ENCODE assay signal across 8 cellular contexts in the genomic region with DNA sequence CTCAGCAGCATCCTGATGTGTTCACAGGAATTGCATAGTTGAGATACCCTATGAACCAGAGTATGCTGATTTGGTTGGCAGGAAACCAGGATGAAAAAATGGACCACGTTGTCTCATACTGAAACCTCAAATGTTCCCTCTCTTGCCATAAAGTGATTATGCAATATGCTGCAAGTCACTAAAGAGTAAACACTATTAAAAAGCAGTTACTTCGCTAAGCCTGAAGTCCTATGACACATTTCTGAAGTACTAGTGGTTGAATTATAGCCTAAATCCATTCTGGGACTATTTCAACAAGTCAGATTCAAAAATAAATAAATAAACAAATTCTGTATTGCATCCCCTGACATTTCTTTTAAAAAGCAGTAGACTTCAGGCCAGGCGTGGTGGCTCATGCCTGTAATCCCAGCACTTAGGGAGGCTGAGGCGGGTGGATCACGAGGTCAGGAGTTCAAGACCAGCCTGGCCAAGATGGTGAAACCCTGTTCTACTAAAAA.
A peak's percentile ranks its signal among the peaks of the same experiment; 100 is the strongest.
DNase-seq lines count a peak whose midpoint lies in the region; ATAC-seq and TF ChIP-seq lines count a peak whose summit lies in the region.

No MANE protein-coding gene starts in this region.

- ATAC-seq in GM21367 (IDR thresholded peaks at IDR 0.05; ENCODE audit: unreplicated experiment) (peak; percentile 78), HG03565 (IDR thresholded peaks at IDR 0.05; ENCODE audit: unreplicated experiment) (peak; percentile 91)

- no peaks in the 10 kb centered on the region for H3K4me1 ChIP-seq in CD8-positive, alpha-beta memory T cell (ENCODE audit: insufficient read depth, low read length)

- H3K27me3 Mint-ChIP-seq in CD8-positive, alpha-beta memory T cell, result peaks cover 0 to 3% of the 10 kb centered on the region in 2 donors

- H3K36me3 ChIP-seq in CD8-positive, alpha-beta memory T cell (ENCODE audit: insufficient read depth, low read length), result no peaks in the 10 kb centered on the region

- POLR2A ChIA-PET in CD8-positive, alpha-beta memory T cell (lab: Charles Lee), result no interaction called here
- POLR2A ChIA-PET in HEK293T (lab: Yijun Ruan, JAX), result no interaction called here

- peak overlapping the region in 1 of 8 donors; percentile 39 for H3K27ac Mint-ChIP-seq in CD8-positive, alpha-beta memory T cell

- peaks cover under 1 to 7% (median 6%) of the 10 kb centered on the region in 3 donors for H3K36me3 Mint-ChIP-seq in CD8-positive, alpha-beta memory T cell

- H3K27ac ChIP-seq in CD8-positive, alpha-beta memory T cell (ENCODE audit: low read depth, low read length), result no peak overlapping the region

- no peaks in the 10 kb centered on the region for H3K27me3 ChIP-seq in CD8-positive, alpha-beta memory T cell (ENCODE audit: insufficient read depth, low read length, poor library complexity, severe bottlenecking)

- H3K4me3 Mint-ChIP-seq in CD8-positive, alpha-beta memory T cell, result no peak overlapping the region

- no peaks in the 10 kb centered on the region for H3K9me3 ChIP-seq in CD8-positive, alpha-beta memory T cell (ENCODE audit: low read length)

- no peak overlapping the region for H3K4me3 ChIP-seq in CD8-positive, alpha-beta memory T cell (ENCODE audit: low read length)

- no peaks in the 10 kb centered on the region for H3K9me3 Mint-ChIP-seq in CD8-positive, alpha-beta memory T cell

- no peaks in the 10 kb centered on the region for H3K4me1 Mint-ChIP-seq in CD8-positive, alpha-beta memory T cell

- CTCF ChIA-PET in CD8-positive, alpha-beta memory T cell (lab: Charles Lee), result no interaction called here
- CTCF ChIA-PET in HEK293T (lab: Yijun Ruan, JAX), result no interaction called here

- peak; percentile 14 for DNase-seq in DMS79 treated with DMSO at 0.1 percent for 48 hours (lab: John Stamatoyannopoulos, UW)
- DNase-seq in astrocyte of the hippocampus (ENCODE audit: low read depth, low spot score), result peak; percentile 87
- peak; percentile 67 for DNase-seq in mucosa of gallbladder (ENCODE audit: low spot score)
- no peak for DNase-seq in CD8-positive, alpha-beta memory T cell
- no peak for DNase-seq in HEK293T (ENCODE audit: extremely low spot score)
- DNase-seq in NCI-H2196 treated with DMSO at 0.1 percent for 48 hours (lab: John Stamatoyannopoulos, UW; ENCODE audit: unreplicated experiment), result no peak

TF ChIP-seq in HEK293T, 16 proteins besides CTCF, POLR2A, EP300 and RAD21:
- TF ChIP-seq, protein P1, sequence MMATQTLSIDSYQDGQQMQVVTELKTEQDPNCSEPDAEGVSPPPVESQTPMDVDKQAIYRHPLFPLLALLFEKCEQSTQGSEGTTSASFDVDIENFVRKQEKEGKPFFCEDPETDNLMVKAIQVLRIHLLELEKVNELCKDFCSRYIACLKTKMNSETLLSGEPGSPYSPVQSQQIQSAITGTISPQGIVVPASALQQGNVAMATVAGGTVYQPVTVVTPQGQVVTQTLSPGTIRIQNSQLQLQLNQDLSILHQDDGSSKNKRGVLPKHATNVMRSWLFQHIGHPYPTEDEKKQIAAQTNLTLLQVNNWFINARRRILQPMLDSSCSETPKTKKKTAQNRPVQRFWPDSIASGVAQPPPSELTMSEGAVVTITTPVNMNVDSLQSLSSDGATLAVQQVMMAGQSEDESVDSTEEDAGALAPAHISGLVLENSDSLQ (IDR thresholded peaks at IDR 0.05), result no peak
- no peak for TF ChIP-seq TARDBP (IDR thresholded peaks at IDR 0.05)
- no peak for TF ChIP-seq FOXK2 (IDR thresholded peaks at IDR 0.05)
- TF ChIP-seq HDGF (IDR thresholded peaks at IDR 0.05; ENCODE audit: borderline replicate concordance), result no peak
- no peak for TF ChIP-seq LEF1 (IDR thresholded peaks at IDR 0.05; ENCODE audit: borderline replicate concordance)
- TF ChIP-seq ZNF384 (IDR thresholded peaks at IDR 0.05), result no peak
- TF ChIP-seq L3MBTL2 (conservative IDR thresholded peaks at IDR 0.05), result no peak
- no peak for TF ChIP-seq SP1 (IDR thresholded peaks at IDR 0.05)
- no peak for TF ChIP-seq FOXM1 (IDR thresholded peaks at IDR 0.05; ENCODE audit: borderline replicate concordance)
- TF ChIP-seq CTBP1 (IDR thresholded peaks at IDR 0.05; ENCODE audit: borderline replicate concordance), result no peak
- TF ChIP-seq SUZ12 (IDR thresholded peaks at IDR 0.05), result no peak
- TF ChIP-seq BHLHE40 (IDR thresholded peaks at IDR 0.05; ENCODE audit: borderline replicate concordance), result no peak
- no peak for TF ChIP-seq NFRKB (IDR thresholded peaks at IDR 0.05)
- no peak for TF ChIP-seq FOXA1 (IDR thresholded peaks at IDR 0.05)
- TF ChIP-seq ARNT (IDR thresholded peaks at IDR 0.05), result no peak
- TF ChIP-seq ELF4 (IDR thresholded peaks at IDR 0.05), result no peak

Comparison
In these comparisons a context has a peak if more than half of its experiments do, and no peak if none do; other contexts are left out.
1. DNase-seq: peak in DMS79 treated with DMSO at 0.1 percent for 48 hours (single experiment), astrocyte of the hippocampus (single experiment) and mucosa of gallbladder (single experiment); none in CD8-positive, alpha-beta memory T cell (0 of 5), HEK293T (single experiment) and NCI-H2196 treated with DMSO at 0.1 percent for 48 hours (single experiment).